In genomic region chr19:29610574-29611271, GRCh38 we compare ENCODE assay signal across 8 cellular contexts.
DNase-seq lines count a peak whose midpoint lies in the region; ATAC-seq and TF ChIP-seq lines count a peak whose summit lies in the region.

No MANE protein-coding gene starts in this region.

- in situ Hi-C loops in astrocyte of the spinal cord (cut with HindIII; ENCODE audit: low sequenced_read_pairs), result no loop called here

- DNase-seq in NCI-H524 (lab: John Stamatoyannopoulos, UW), result peak; percentile 29 to 69
- no peak for DNase-seq in NCI-H524 treated with DMSO at 0.1 percent for 48 hours (lab: John Stamatoyannopoulos, UW)
- peak; percentile 70 for DNase-seq in NCI-H128 (lab: John Stamatoyannopoulos, UW; ENCODE audit: unreplicated experiment)
- DNase-seq in T1000 (lab: John Stamatoyannopoulos, UW), result peak; percentile 46
- DNase-seq in astrocyte of the spinal cord (ENCODE audit: low read depth, low spot score), result peak; percentile 82
- DNase-seq in iPS DF 19.7 (ENCODE audit: low read depth, low spot score), result peak; percentile 73
- peak; percentile 66 to 81 for DNase-seq in stimulated activated CD4-positive, alpha-beta T cell treated with anti-CD3 and anti-CD28 coated beads, Interleukin-12 subunit alpha, Interleukin-12 subunit beta, amount 100 ng/mL, for 24 hours (ENCODE audit: low read depth in 2 of 2)

- no peak overlapping the region for H3K4me3 ChIP-seq in astrocyte of the spinal cord (ENCODE audit: low read depth, low read length)

- TF ChIP-seq CTCF in astrocyte of the spinal cord (IDR thresholded peaks at IDR 0.05; ENCODE audit: low read depth, low read length), result peak; percentile 92

- peak; percentile 80 for ATAC-seq in HG02759 (IDR thresholded peaks at IDR 0.05; ENCODE audit: unreplicated experiment)
